ENCODE assay signal across 24 cellular contexts in genomic region chr7:135934651-135935050, GRCh38. TPM values are rescaled to one million over a fixed set of nuclear protein-coding genes. Genes with fewer than 3 reads are reported as not detected.
A peak's percentile ranks its signal among the peaks of the same experiment; 100 is the strongest.
DNase-seq lines count a peak whose midpoint lies in the region; ATAC-seq and TF ChIP-seq lines count a peak whose summit lies in the region.
"Had no signal": no experiment of that assay in that cellular context is flagged by ENCODE, and none has a peak within 500 bp of the region (broad histone marks: within the 10 kb centered on the region; RNA-seq: fewer than 3 reads in every experiment).

No MANE protein-coding gene starts in this region.

- H3K27ac Mint-ChIP-seq in activated T-cell treated with anti-CD3 and anti-CD28 coated beads, Interleukin-2, amount 50 U/mL, for 24 hours = peak overlapping the region; percentile 2
- H3K27ac Mint-ChIP-seq in CD4-positive, alpha-beta memory T cell = peak overlapping the region; percentile 4 to 71 (median 53)
- peak overlapping the region; percentile 5 to 86 for H3K27ac Mint-ChIP-seq in effector memory CD8-positive, alpha-beta T cell
- H3K27ac Mint-ChIP-seq: activated naive CD4-positive, alpha-beta T cell treated with anti-CD3 and anti-CD28 coated beads, Interleukin-2, amount 50 U/mL, for 24 hours; activated T-helper 2 cell treated with anti-CD3 and anti-CD28 coated beads, Interferon-gamma antibody, Interleukin-2, Interleukin-4, amounts not matched to agents 10 μg/mL and 5 μg/mL and 100 μg/mL, durations not matched to agents 14 hours and 24 hours and 36 hours had no signal

- POLR2A ChIA-PET in CD4-positive, alpha-beta memory T cell (lab: Charles Lee; ENCODE audit: partially characterized antibody) = no interaction called here

- no peak overlapping the region for H3K4me3 ChIP-seq in CD4-positive, alpha-beta memory T cell (ENCODE audit: low read length in 2 of 2)
- no peak overlapping the region for H3K4me3 ChIP-seq in neutrophil (ENCODE audit: low read depth in 1 of 2, low read length in 1 of 2)
- H3K4me3 ChIP-seq: psoas muscle, upper lobe of left lung had no signal

- no peaks in the 10 kb centered on the region for H3K27me3 ChIP-seq in CD4-positive, alpha-beta memory T cell (ENCODE audit: insufficient read depth, low read length)
- H3K27me3 ChIP-seq in neutrophil = no peaks in the 10 kb centered on the region
- H3K27me3 ChIP-seq: upper lobe of left lung had no signal

- H3K4me1 Mint-ChIP-seq in activated T-cell treated with anti-CD3 and anti-CD28 coated beads, Interleukin-2, amount 50 U/mL, for 24 hours (ENCODE audit: low read depth) = peaks cover 66% of the 10 kb centered on the region
- peaks cover 56 to 87% (median 71%) of the 10 kb centered on the region in 4 donors for H3K4me1 Mint-ChIP-seq in CD4-positive, alpha-beta memory T cell
- H3K4me1 Mint-ChIP-seq in effector memory CD8-positive, alpha-beta T cell (ENCODE audit: low read depth in 2 of 2) = peaks cover 53 to 70% of the 10 kb centered on the region in 2 donors

- TF ChIP-seq CTCF in neutrophil (IDR thresholded peaks at IDR 0.05) (no peak), GM10266 (IDR thresholded peaks at IDR 0.05; ENCODE audit: control insufficient read depth, insufficient read depth, low read depth, missing control alignments) (no peak)

- no peaks in the 10 kb centered on the region for H3K9me3 Mint-ChIP-seq in activated T-cell treated with anti-CD3 and anti-CD28 coated beads, Interleukin-2, amount 50 U/mL, for 24 hours
- no peaks in the 10 kb centered on the region for H3K9me3 Mint-ChIP-seq in CD4-positive, alpha-beta memory T cell
- no peaks in the 10 kb centered on the region for H3K9me3 Mint-ChIP-seq in effector memory CD8-positive, alpha-beta T cell
- H3K9me3 Mint-ChIP-seq: activated T-helper 2 cell treated with anti-CD3 and anti-CD28 coated beads, Interferon-gamma antibody, Interleukin-2, Interleukin-4, amounts not matched to agents 10 μg/mL and 5 μg/mL and 100 μg/mL, durations not matched to agents 14 hours and 24 hours and 36 hours had no signal

- H3K36me3 ChIP-seq in CD4-positive, alpha-beta memory T cell (ENCODE audit: insufficient read depth, low read length) = peaks cover 4% of the 10 kb centered on the region
- peaks cover 13% of the 10 kb centered on the region for H3K36me3 ChIP-seq in neutrophil

- no peak for ATAC-seq in effector memory CD8-positive, alpha-beta T cell (replicated peaks)
- ATAC-seq: left lobe of liver had no signal

- no peak overlapping the region for H3K27ac ChIP-seq in CD4-positive, alpha-beta memory T cell (ENCODE audit: low read depth, low read length)
- peak overlapping the region; percentile 58 for H3K27ac ChIP-seq in neutrophil
- H3K27ac ChIP-seq: psoas muscle, upper lobe of left lung had no signal

- CTCF ChIA-PET in CD4-positive, alpha-beta memory T cell (lab: Charles Lee; ENCODE audit: partially characterized antibody) = no interaction called here

- H3K9me3 ChIP-seq in CD4-positive, alpha-beta memory T cell (ENCODE audit: control insufficient read depth in 1 of 2, low read length in 2 of 2) = no peaks in the 10 kb centered on the region
- H3K9me3 ChIP-seq in neutrophil = no peaks in the 10 kb centered on the region
- H3K9me3 ChIP-seq: psoas muscle, upper lobe of left lung had no signal

- H3K4me3 Mint-ChIP-seq in activated T-cell treated with anti-CD3 and anti-CD28 coated beads, Interleukin-2, amount 50 U/mL, for 24 hours = no peak overlapping the region
- peak overlapping the region in 1 of 8 donors; percentile 27 for H3K4me3 Mint-ChIP-seq in CD4-positive, alpha-beta memory T cell
- H3K4me3 Mint-ChIP-seq in effector memory CD8-positive, alpha-beta T cell = no peak overlapping the region
- H3K4me3 Mint-ChIP-seq: activated naive CD4-positive, alpha-beta T cell treated with anti-CD3 and anti-CD28 coated beads, Interleukin-2, amount 50 U/mL, for 24 hours had no signal

- no peak for DNase-seq in activated T-cell treated with anti-CD3 and anti-CD28 coated beads, Interleukin-2, amount 50 U/mL, for 24 hours
- no peak for DNase-seq in activated T-cell treated with anti-CD3 and anti-CD28 coated beads, Interleukin-2, amount 50 U/mL, for 48 hours
- no peak for DNase-seq in CD4-positive, alpha-beta memory T cell
- DNase-seq in effector memory CD8-positive, alpha-beta T cell = no peak
- no peak for DNase-seq in GM10266 (ENCODE audit: extremely low spot score)
- no peak for DNase-seq in NCI-H1930 (lab: John Stamatoyannopoulos, UW)
- DNase-seq in activated CD4-positive, CD25-positive, alpha-beta regulatory T cell treated with anti-CD3 and anti-CD28 coated beads, Interleukin-2, amount 50 U/mL, for 72 hours = no peak
- DNase-seq: activated CD4-positive, alpha-beta T cell treated with anti-CD3 and anti-CD28 coated beads, Interleukin-2, amount 50 U/mL, for 4 hours; DMS153; effector CD8-positive, alpha-beta T cell; mesendoderm; NCI-H1092; NCI-H1694 treated with DMSO at 0.1 percent for 48 hours; NCI-H82; occipital lobe; psoas muscle; SIG-M5; stimulated activated CD4-positive, alpha-beta T cell treated with anti-CD3 and anti-CD28 coated beads, Interleukin-4, amount 100 ng/mL, for 1 hour; T-helper 9 cell; upper lobe of left lung had no signal

- intact Hi-C loops in CD4-positive, alpha-beta memory T cell (cut with micrococcal nuclease) = no loop called here

- H3K36me3 Mint-ChIP-seq in activated T-cell treated with anti-CD3 and anti-CD28 coated beads, Interleukin-2, amount 50 U/mL, for 24 hours (ENCODE audit: low read depth) = peaks cover 39% of the 10 kb centered on the region
- peaks cover 5 to 22% of the 10 kb centered on the region in 2 donors for H3K36me3 Mint-ChIP-seq in CD4-positive, alpha-beta memory T cell
- H3K36me3 Mint-ChIP-seq in effector memory CD8-positive, alpha-beta T cell (ENCODE audit: insufficient read depth) = peaks cover 13% of the 10 kb centered on the region

- peaks cover 67% of the 10 kb centered on the region for H3K4me1 ChIP-seq in CD4-positive, alpha-beta memory T cell (ENCODE audit: insufficient read depth, low read length)
- H3K4me1 ChIP-seq in neutrophil (ENCODE audit: control insufficient read depth in 1 of 2, insufficient read depth in 1 of 2, low read depth in 1 of 2, low read length in 1 of 2) = peaks cover 32 to 38% of the 10 kb centered on the region in 2 experiments

- H3K27me3 Mint-ChIP-seq in activated T-cell treated with anti-CD3 and anti-CD28 coated beads, Interleukin-2, amount 50 U/mL, for 24 hours = no peaks in the 10 kb centered on the region
- H3K27me3 Mint-ChIP-seq in CD4-positive, alpha-beta memory T cell = no peaks in the 10 kb centered on the region
- H3K27me3 Mint-ChIP-seq in effector memory CD8-positive, alpha-beta T cell = no peaks in the 10 kb centered on the region
- H3K27me3 Mint-ChIP-seq: activated naive CD4-positive, alpha-beta T cell treated with anti-CD3 and anti-CD28 coated beads, Interleukin-2, amount 50 U/mL, for 24 hours had no signal

RNA-seq across cellular contexts. Expression of gene MTPN, which starts 42.5 kb away (rescaled TPM):
- total RNA-seq in CD4-positive, alpha-beta memory T cell = 10 to 100 TPM; 83.1 to 84.5 TPM
- 100 to 1,000 TPM in 1 of 2 donors, 10 to 100 TPM in 1; 63.6 to 105 TPM for polyA plus RNA-seq in CD4-positive, alpha-beta memory T cell

Comparison
In these comparisons a context has a peak if more than half of its experiments do, and no peak if none do; other contexts are left out.
1. H3K27ac Mint-ChIP-seq: peak in every context shown above with its lines; median percentile 53 in CD4-positive, alpha-beta memory T cell; 46 in effector memory CD8-positive, alpha-beta T cell; 2 in activated T-cell treated with anti-CD3 and anti-CD28 coated beads, Interleukin-2, amount 50 U/mL, for 24 hours.